ENCODE assay signal across 10 cellular contexts in genomic region chr5:172640139-172640538, GRCh38. TPM values are rescaled to one million over a fixed set of nuclear protein-coding genes. Genes with fewer than 3 reads are reported as not detected.
DNase-seq lines count a peak whose midpoint lies in the region; ATAC-seq and TF ChIP-seq lines count a peak whose summit lies in the region.
"Had no signal": no experiment of that assay in that cellular context is flagged by ENCODE, and none has a peak within 500 bp of the region (broad histone marks: within the 10 kb centered on the region; RNA-seq: fewer than 3 reads in every experiment).

No MANE protein-coding gene starts in this region.

- H3K4me1 Mint-ChIP-seq in activated CD4-positive, alpha-beta T cell treated with anti-CD3 and anti-CD28 coated beads, Interleukin-2, amount 10 ng/mL, durations not matched to agents 24 days and 14 days, result peaks cover 10% of the 10 kb centered on the region
- peaks cover 8% of the 10 kb centered on the region for H3K4me1 Mint-ChIP-seq in glutamatergic neuron (ENCODE audit: low read depth, unreplicated experiment)
- peaks cover 6% of the 10 kb centered on the region for H3K4me1 Mint-ChIP-seq in stimulated activated naive CD8-positive, alpha-beta T cell treated with anti-CD3 and anti-CD28 coated beads, Interleukin-15, amount 100 ng/mL, for 72 hours

- DNase-seq in activated CD4-positive, alpha-beta T cell treated with anti-CD3 and anti-CD28 coated beads, Interleukin-2, amount 10 ng/mL, durations not matched to agents 24 days and 14 days, result no peak
- no peak for DNase-seq in activated CD4-positive, alpha-beta T cell treated with anti-CD3 and anti-CD28 coated beads, Interleukin-2, amount 50 U/mL, for 48 hours
- no peak for DNase-seq in PC-9
- DNase-seq in glutamatergic neuron, result no peak
- no peak for DNase-seq in stimulated activated naive CD8-positive, alpha-beta T cell treated with anti-CD3 and anti-CD28 coated beads, Interleukin-15, amount 100 ng/mL, for 72 hours
- no peak for DNase-seq in NCI-H345 (lab: John Stamatoyannopoulos, UW)
- DNase-seq in NCI-H526 treated with DMSO at 0.1 percent for 48 hours (lab: John Stamatoyannopoulos, UW), result no peak
- DNase-seq: activated naive CD4-positive, alpha-beta T cell; stimulated activated CD4-positive, alpha-beta T cell treated with anti-CD3 and anti-CD28 coated beads, Interleukin-15, amount 100 ng/mL, for 24 hours had no signal

- H2AFZ ChIP-seq in PC-9, result no peak overlapping the region; the same call in 1 of the 2 replicates

- peak overlapping the region; percentile 37 for H3K4me3 Mint-ChIP-seq in activated CD4-positive, alpha-beta T cell treated with anti-CD3 and anti-CD28 coated beads, Interleukin-2, amount 10 ng/mL, durations not matched to agents 24 days and 14 days
- peak overlapping the region; percentile 54 for H3K4me3 Mint-ChIP-seq in glutamatergic neuron (ENCODE audit: unreplicated experiment)
- peak overlapping the region; percentile 60 to 71 for H3K4me3 Mint-ChIP-seq in stimulated activated naive CD8-positive, alpha-beta T cell treated with anti-CD3 and anti-CD28 coated beads, Interleukin-15, amount 100 ng/mL, for 72 hours

- H3K27me3 ChIP-seq in PC-9 (ENCODE audit: insufficient read depth, low read depth), result no peaks in the 10 kb centered on the region

- no peaks in the 10 kb centered on the region for H4K20me1 ChIP-seq in PC-9 (ENCODE audit: insufficient read depth)

- intact Hi-C loops in activated CD4-positive, alpha-beta T cell treated with anti-CD3 and anti-CD28 coated beads, Interleukin-2, amount 10 ng/mL, durations not matched to agents 24 days and 14 days (cut with micrococcal nuclease), result no loop called here
- intact Hi-C loops in PC-9 (cut with micrococcal nuclease; ENCODE audit: unreplicated experiment), result loop anchor here (5.0 kb wide), 1 partner anchor 163 kb away; no protein-coding TSS in a partner anchor

- TF ChIP-seq CTCF in PC-9 (conservative IDR thresholded peaks at IDR 0.05) (no peak), glutamatergic neuron (IDR thresholded peaks at IDR 0.05; ENCODE audit: partially characterized antibody, unreplicated experiment) (no peak)

- H3K4me2 ChIP-seq in PC-9, result peak overlapping the region; percentile 83

- H3K4me3 ChIP-seq in PC-9, result peak overlapping the region; percentile 55; the same call in 1 of the 2 replicates

- H3K9me2 ChIP-seq in PC-9 (ENCODE audit: insufficient read depth), result no peaks in the 10 kb centered on the region

- CTCF ChIA-PET in PC-9 (lab: Charles Lee), result no interaction called here

- ATAC-seq in stimulated activated naive CD8-positive, alpha-beta T cell treated with anti-CD3 and anti-CD28 coated beads, Interleukin-15, amount 100 ng/mL, for 72 hours, result no peak
- ATAC-seq in HG02763 (IDR thresholded peaks at IDR 0.05; ENCODE audit: unreplicated experiment), result no peak

- peaks cover 6% of the 10 kb centered on the region; the same call in 1 of the 2 replicates for H3F3A ChIP-seq in PC-9 (ENCODE audit: insufficient read depth, low read depth)

- peaks cover 7% of the 10 kb centered on the region; the same call in 1 of the 2 replicates for H3K4me1 ChIP-seq in PC-9 (replicated peaks; ENCODE audit: insufficient read depth)

- no peaks in the 10 kb centered on the region for H3K36me3 Mint-ChIP-seq in activated CD4-positive, alpha-beta T cell treated with anti-CD3 and anti-CD28 coated beads, Interleukin-2, amount 10 ng/mL, durations not matched to agents 24 days and 14 days (ENCODE audit: low read depth)
- H3K36me3 Mint-ChIP-seq in glutamatergic neuron (ENCODE audit: unreplicated experiment), result no peaks in the 10 kb centered on the region

- no peak overlapping the region for H3K27ac Mint-ChIP-seq in activated CD4-positive, alpha-beta T cell treated with anti-CD3 and anti-CD28 coated beads, Interleukin-2, amount 10 ng/mL, durations not matched to agents 24 days and 14 days
- no peak overlapping the region for H3K27ac Mint-ChIP-seq in glutamatergic neuron (ENCODE audit: unreplicated experiment)
- H3K27ac Mint-ChIP-seq in stimulated activated naive CD8-positive, alpha-beta T cell treated with anti-CD3 and anti-CD28 coated beads, Interleukin-15, amount 100 ng/mL, for 72 hours, result no peak overlapping the region

- no peaks in the 10 kb centered on the region for H3K9me3 ChIP-seq in PC-9 (ENCODE audit: insufficient read depth, low read depth)

- no peak overlapping the region for H3K27ac ChIP-seq in PC-9

- peaks cover 44% of the 10 kb centered on the region for H3K27me3 Mint-ChIP-seq in activated CD4-positive, alpha-beta T cell treated with anti-CD3 and anti-CD28 coated beads, Interleukin-2, amount 10 ng/mL, durations not matched to agents 24 days and 14 days
- peaks cover 13% of the 10 kb centered on the region for H3K27me3 Mint-ChIP-seq in glutamatergic neuron (ENCODE audit: unreplicated experiment)
- peaks cover 58% of the 10 kb centered on the region for H3K27me3 Mint-ChIP-seq in stimulated activated naive CD8-positive, alpha-beta T cell treated with anti-CD3 and anti-CD28 coated beads, Interleukin-15, amount 100 ng/mL, for 72 hours

- no peaks in the 10 kb centered on the region for H3K36me3 ChIP-seq in PC-9 (ENCODE audit: low read depth)

- no peaks in the 10 kb centered on the region for H3K9me3 Mint-ChIP-seq in activated CD4-positive, alpha-beta T cell treated with anti-CD3 and anti-CD28 coated beads, Interleukin-2, amount 10 ng/mL, durations not matched to agents 24 days and 14 days
- peaks cover 7% of the 10 kb centered on the region for H3K9me3 Mint-ChIP-seq in glutamatergic neuron (ENCODE audit: unreplicated experiment)
- H3K9me3 Mint-ChIP-seq in stimulated activated naive CD8-positive, alpha-beta T cell treated with anti-CD3 and anti-CD28 coated beads, Interleukin-15, amount 100 ng/mL, for 72 hours, result no peaks in the 10 kb centered on the region

- no peaks in the 10 kb centered on the region for H3K79me2 ChIP-seq in PC-9 (ENCODE audit: low read depth)

- POLR2A ChIA-PET in PC-9 (lab: Charles Lee; ENCODE audit: unreplicated experiment), result no interaction called here

- no TSS peak for BruUV-seq in PC-9 (replicated peaks; lab: Mats Ljungman, UMichigan)

RNA-seq across cellular contexts. Expression of gene NEURL1B, which starts 0.9 kb away (rescaled TPM):
- 0.05 and 0.31 TPM in 2 replicates for total RNA-seq in activated CD4-positive, alpha-beta T cell treated with anti-CD3 and anti-CD28 coated beads, Interleukin-2, amount 10 ng/mL, durations not matched to agents 24 days and 14 days
- total RNA-seq in PC-9 (2021), result 14.3 and 20.4 TPM in 2 replicates
- total RNA-seq in glutamatergic neuron (ENCODE audit: unreplicated experiment), result 11.4 TPM
